ENCODE assay signal across 16 cellular contexts in genomic region chr12:108374596-108375320, GRCh38. TPM values are rescaled to one million over a fixed set of nuclear protein-coding genes. Genes with fewer than 3 reads are reported as not detected.
"Had no signal": no experiment of that assay in that cellular context is flagged by ENCODE, and none has a peak within 500 bp of the region (broad histone marks: within the 10 kb centered on the region; RNA-seq: fewer than 3 reads in every experiment).

No MANE protein-coding gene starts in this region.

- ATAC-seq: body of pancreas, heart right ventricle had no signal

- H3K4me3 ChIP-seq: body of pancreas, esophagus squamous epithelium, heart right ventricle, left ventricle myocardium inferior, skin epidermis, stomach, thyroid gland had no signal

- DNase-seq: activated CD4-positive, alpha-beta T cell treated with anti-CD3 and anti-CD28 coated beads, Interleukin-2, amount 10 ng/mL, durations not matched to agents 7 days and 5 days; activated CD4-positive, CD25-positive, alpha-beta regulatory T cell; activated CD8-positive, alpha-beta memory T cell treated with anti-CD3 and anti-CD28 coated beads for 24 hours; activated T-cell treated with anti-CD3 and anti-CD28 coated beads for 4 hours; amniotic stem cell; body of pancreas; esophagus squamous epithelium; foreskin fibroblast; heart right ventricle; left ventricle myocardium inferior; mesenchymal stem cell; stimulated activated CD4-positive, alpha-beta T cell treated with anti-CD3 and anti-CD28 coated beads, Interleukin-4, amount 100 ng/mL, for 4 hours; stomach; T-helper 2 cell; thyroid gland had no signal

RNA-seq across cellular contexts. Expression of gene CMKLR1, which starts 35.6 kb away (rescaled TPM):
- total RNA-seq: activated CD4-positive, alpha-beta T cell treated with anti-CD3 and anti-CD28 coated beads, Interleukin-2, amount 10 ng/mL, durations not matched to agents 7 days and 5 days had no signal
